In genomic region chr9:83081010-83081409, GRCh38 we compare ENCODE assay signal across 1 cellular context.
TF ChIP-seq lines count a peak whose summit lies in the region.

No MANE protein-coding gene starts in this region.

TF ChIP-seq in SK-N-SH, 30 proteins besides CTCF, POLR2A, EP300 and RAD21 (continued from another document):
- TF ChIP-seq ELF1 (IDR thresholded peaks at IDR 0.05) (no peak), GATA2 (CRISPR knock-in tag; IDR thresholded peaks at IDR 0.05) (no peak), POLR2AphosphoS5 (IDR thresholded peaks at IDR 0.05; ENCODE audit: low read depth, low read length) (no peak), YY1 (IDR thresholded peaks at IDR 0.05; ENCODE audit: low read depth) (no peak), FOXM1 (IDR thresholded peaks at IDR 0.05; ENCODE audit: low read depth) (no peak)
- TF ChIP-seq, protein P1, sequence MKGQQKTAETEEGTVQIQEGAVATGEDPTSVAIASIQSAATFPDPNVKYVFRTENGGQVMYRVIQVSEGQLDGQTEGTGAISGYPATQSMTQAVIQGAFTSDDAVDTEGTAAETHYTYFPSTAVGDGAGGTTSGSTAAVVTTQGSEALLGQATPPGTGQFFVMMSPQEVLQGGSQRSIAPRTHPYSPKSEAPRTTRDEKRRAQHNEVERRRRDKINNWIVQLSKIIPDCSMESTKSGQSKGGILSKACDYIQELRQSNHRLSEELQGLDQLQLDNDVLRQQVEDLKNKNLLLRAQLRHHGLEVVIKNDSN (IDR thresholded peaks at IDR 0.05; ENCODE audit: borderline replicate concordance, low read depth), result no peak
